1 cellular context compared by ENCODE assay signal in the genomic region with DNA sequence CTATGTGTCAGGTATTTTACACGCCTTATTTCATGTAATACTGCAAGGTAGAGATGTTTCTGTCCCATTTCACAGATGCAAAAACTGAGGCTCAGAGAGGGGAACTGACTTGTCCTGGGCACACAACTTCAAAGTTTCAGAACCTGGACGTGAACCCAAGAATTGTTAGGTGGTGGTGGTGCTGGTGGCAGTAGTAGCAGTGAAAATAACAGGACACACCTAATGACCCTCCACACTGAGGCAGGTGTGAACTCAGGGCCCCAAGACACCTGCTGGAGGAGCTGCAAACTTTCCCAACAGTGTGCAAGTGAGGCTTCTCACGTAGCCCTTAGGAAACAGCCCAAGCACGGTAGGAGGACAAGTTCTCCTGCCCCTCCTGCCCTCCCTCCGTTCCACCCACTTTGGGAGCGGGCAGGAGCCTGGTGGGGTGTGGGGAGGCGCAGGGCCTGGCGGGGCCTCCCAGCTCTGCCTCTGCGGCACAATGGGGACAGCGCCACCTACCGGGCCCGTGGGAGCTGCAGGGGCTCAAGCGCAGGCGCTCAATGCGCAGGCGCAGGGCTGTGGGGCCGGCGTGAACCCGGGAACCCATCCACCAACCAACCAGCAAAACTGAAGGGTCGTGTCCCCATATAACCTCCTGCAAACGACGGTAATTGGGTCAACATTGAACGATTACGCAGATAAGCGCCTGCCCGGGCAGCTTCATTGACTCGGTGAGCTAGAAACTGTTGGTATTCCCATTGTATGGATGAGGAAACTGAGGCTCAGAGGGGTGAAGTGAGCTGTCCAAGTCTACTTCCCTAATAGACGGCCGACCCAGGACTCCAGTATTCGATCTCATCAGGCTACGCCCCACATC.
TF ChIP-seq lines count a peak whose summit lies in the region.

No MANE protein-coding gene starts in this region.

TF ChIP-seq in K562, 482 proteins besides CTCF, POLR2A, EP300 and RAD21 (continued from another document and continues in another):
- TF ChIP-seq, protein P1, sequence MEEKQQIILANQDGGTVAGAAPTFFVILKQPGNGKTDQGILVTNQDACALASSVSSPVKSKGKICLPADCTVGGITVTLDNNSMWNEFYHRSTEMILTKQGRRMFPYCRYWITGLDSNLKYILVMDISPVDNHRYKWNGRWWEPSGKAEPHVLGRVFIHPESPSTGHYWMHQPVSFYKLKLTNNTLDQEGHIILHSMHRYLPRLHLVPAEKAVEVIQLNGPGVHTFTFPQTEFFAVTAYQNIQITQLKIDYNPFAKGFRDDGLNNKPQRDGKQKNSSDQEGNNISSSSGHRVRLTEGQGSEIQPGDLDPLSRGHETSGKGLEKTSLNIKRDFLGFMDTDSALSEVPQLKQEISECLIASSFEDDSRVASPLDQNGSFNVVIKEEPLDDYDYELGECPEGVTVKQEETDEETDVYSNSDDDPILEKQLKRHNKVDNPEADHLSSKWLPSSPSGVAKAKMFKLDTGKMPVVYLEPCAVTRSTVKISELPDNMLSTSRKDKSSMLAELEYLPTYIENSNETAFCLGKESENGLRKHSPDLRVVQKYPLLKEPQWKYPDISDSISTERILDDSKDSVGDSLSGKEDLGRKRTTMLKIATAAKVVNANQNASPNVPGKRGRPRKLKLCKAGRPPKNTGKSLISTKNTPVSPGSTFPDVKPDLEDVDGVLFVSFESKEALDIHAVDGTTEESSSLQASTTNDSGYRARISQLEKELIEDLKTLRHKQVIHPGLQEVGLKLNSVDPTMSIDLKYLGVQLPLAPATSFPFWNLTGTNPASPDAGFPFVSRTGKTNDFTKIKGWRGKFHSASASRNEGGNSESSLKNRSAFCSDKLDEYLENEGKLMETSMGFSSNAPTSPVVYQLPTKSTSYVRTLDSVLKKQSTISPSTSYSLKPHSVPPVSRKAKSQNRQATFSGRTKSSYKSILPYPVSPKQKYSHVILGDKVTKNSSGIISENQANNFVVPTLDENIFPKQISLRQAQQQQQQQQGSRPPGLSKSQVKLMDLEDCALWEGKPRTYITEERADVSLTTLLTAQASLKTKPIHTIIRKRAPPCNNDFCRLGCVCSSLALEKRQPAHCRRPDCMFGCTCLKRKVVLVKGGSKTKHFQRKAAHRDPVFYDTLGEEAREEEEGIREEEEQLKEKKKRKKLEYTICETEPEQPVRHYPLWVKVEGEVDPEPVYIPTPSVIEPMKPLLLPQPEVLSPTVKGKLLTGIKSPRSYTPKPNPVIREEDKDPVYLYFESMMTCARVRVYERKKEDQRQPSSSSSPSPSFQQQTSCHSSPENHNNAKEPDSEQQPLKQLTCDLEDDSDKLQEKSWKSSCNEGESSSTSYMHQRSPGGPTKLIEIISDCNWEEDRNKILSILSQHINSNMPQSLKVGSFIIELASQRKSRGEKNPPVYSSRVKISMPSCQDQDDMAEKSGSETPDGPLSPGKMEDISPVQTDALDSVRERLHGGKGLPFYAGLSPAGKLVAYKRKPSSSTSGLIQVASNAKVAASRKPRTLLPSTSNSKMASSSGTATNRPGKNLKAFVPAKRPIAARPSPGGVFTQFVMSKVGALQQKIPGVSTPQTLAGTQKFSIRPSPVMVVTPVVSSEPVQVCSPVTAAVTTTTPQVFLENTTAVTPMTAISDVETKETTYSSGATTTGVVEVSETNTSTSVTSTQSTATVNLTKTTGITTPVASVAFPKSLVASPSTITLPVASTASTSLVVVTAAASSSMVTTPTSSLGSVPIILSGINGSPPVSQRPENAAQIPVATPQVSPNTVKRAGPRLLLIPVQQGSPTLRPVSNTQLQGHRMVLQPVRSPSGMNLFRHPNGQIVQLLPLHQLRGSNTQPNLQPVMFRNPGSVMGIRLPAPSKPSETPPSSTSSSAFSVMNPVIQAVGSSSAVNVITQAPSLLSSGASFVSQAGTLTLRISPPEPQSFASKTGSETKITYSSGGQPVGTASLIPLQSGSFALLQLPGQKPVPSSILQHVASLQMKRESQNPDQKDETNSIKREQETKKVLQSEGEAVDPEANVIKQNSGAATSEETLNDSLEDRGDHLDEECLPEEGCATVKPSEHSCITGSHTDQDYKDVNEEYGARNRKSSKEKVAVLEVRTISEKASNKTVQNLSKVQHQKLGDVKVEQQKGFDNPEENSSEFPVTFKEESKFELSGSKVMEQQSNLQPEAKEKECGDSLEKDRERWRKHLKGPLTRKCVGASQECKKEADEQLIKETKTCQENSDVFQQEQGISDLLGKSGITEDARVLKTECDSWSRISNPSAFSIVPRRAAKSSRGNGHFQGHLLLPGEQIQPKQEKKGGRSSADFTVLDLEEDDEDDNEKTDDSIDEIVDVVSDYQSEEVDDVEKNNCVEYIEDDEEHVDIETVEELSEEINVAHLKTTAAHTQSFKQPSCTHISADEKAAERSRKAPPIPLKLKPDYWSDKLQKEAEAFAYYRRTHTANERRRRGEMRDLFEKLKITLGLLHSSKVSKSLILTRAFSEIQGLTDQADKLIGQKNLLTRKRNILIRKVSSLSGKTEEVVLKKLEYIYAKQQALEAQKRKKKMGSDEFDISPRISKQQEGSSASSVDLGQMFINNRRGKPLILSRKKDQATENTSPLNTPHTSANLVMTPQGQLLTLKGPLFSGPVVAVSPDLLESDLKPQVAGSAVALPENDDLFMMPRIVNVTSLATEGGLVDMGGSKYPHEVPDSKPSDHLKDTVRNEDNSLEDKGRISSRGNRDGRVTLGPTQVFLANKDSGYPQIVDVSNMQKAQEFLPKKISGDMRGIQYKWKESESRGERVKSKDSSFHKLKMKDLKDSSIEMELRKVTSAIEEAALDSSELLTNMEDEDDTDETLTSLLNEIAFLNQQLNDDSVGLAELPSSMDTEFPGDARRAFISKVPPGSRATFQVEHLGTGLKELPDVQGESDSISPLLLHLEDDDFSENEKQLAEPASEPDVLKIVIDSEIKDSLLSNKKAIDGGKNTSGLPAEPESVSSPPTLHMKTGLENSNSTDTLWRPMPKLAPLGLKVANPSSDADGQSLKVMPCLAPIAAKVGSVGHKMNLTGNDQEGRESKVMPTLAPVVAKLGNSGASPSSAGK (IDR thresholded peaks at IDR 0.05): no peak
- no peak for TF ChIP-seq PCBP1 (IDR thresholded peaks at IDR 0.05; ENCODE audit: low read depth, low read length, poor library complexity, severe bottlenecking)
- peak; percentile 56 for TF ChIP-seq SMC3 (conservative IDR thresholded peaks at IDR 0.05; ENCODE audit: insufficient read depth, low read depth, low read length)
- TF ChIP-seq ZNF507 (tag; conservative IDR thresholded peaks at IDR 0.05): no peak
- TF ChIP-seq RBM22 (IDR thresholded peaks at IDR 0.05; ENCODE audit: low read depth, low read length, poor library complexity, severe bottlenecking): no peak
- TF ChIP-seq ZFPM2 (CRISPR knock-in tag; IDR thresholded peaks at IDR 0.05): no peak
- TF ChIP-seq NRF1 (conservative IDR thresholded peaks at IDR 0.05 in 1 of 2, IDR thresholded peaks at IDR 0.05 in 1 of 2): peak; percentile 97
- TF ChIP-seq CTBP1 (IDR thresholded peaks at IDR 0.05; ENCODE audit: borderline replicate concordance): no peak
- TF ChIP-seq MTA2 (IDR thresholded peaks at IDR 0.05; ENCODE audit: low read depth): no peak
- TF ChIP-seq KLF1 (tag; IDR thresholded peaks at IDR 0.05): no peak
- no peak for TF ChIP-seq BDP1 (IDR thresholded peaks at IDR 0.05; ENCODE audit: insufficient read depth, insufficient read length)
- TF ChIP-seq ZNF431 (CRISPR knock-in tag; IDR thresholded peaks at IDR 0.05): no peak
- no peak for TF ChIP-seq ZNF699 (CRISPR knock-in tag; IDR thresholded peaks at IDR 0.05; ENCODE audit: insufficient replicate concordance)
- no peak for TF ChIP-seq ZNF3 (CRISPR knock-in tag; IDR thresholded peaks at IDR 0.05)
- 0 out of 2 replicates have a peak, but pooled peaks have one; percentile 12 for TF ChIP-seq HCFC1 (IDR thresholded peaks at IDR 0.05; ENCODE audit: low read depth, low read length)
- TF ChIP-seq HMGN3 (IDR thresholded peaks at IDR 0.05; ENCODE audit: borderline replicate concordance, extremely low read depth, insufficient read length, low read depth, low read length): peak; percentile 48
- TF ChIP-seq, protein P2, sequence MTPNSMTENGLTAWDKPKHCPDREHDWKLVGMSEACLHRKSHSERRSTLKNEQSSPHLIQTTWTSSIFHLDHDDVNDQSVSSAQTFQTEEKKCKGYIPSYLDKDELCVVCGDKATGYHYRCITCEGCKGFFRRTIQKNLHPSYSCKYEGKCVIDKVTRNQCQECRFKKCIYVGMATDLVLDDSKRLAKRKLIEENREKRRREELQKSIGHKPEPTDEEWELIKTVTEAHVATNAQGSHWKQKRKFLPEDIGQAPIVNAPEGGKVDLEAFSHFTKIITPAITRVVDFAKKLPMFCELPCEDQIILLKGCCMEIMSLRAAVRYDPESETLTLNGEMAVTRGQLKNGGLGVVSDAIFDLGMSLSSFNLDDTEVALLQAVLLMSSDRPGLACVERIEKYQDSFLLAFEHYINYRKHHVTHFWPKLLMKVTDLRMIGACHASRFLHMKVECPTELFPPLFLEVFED (CRISPR knock-in tag; conservative IDR thresholded peaks at IDR 0.05): no peak
- TF ChIP-seq HDAC2 (IDR thresholded peaks at IDR 0.05): peak; percentile 93
- no peak for TF ChIP-seq ZNF778 (CRISPR knock-in tag; IDR thresholded peaks at IDR 0.05)
- no peak for TF ChIP-seq ZNF589 (CRISPR knock-in tag; IDR thresholded peaks at IDR 0.05; ENCODE audit: low read depth)
- TF ChIP-seq ARID2 (IDR thresholded peaks at IDR 0.05): no peak
- TF ChIP-seq, protein P3, sequence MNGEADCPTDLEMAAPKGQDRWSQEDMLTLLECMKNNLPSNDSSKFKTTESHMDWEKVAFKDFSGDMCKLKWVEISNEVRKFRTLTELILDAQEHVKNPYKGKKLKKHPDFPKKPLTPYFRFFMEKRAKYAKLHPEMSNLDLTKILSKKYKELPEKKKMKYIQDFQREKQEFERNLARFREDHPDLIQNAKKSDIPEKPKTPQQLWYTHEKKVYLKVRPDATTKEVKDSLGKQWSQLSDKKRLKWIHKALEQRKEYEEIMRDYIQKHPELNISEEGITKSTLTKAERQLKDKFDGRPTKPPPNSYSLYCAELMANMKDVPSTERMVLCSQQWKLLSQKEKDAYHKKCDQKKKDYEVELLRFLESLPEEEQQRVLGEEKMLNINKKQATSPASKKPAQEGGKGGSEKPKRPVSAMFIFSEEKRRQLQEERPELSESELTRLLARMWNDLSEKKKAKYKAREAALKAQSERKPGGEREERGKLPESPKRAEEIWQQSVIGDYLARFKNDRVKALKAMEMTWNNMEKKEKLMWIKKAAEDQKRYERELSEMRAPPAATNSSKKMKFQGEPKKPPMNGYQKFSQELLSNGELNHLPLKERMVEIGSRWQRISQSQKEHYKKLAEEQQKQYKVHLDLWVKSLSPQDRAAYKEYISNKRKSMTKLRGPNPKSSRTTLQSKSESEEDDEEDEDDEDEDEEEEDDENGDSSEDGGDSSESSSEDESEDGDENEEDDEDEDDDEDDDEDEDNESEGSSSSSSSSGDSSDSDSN (IDR thresholded peaks at IDR 0.05; ENCODE audit: borderline replicate concordance in 1 of 2, low read depth in 2 of 2, low read length in 2 of 2): no peak
- TF ChIP-seq ESRRB (CRISPR knock-in tag; IDR thresholded peaks at IDR 0.05; ENCODE audit: borderline replicate concordance): no peak
- TF ChIP-seq, protein P4, sequence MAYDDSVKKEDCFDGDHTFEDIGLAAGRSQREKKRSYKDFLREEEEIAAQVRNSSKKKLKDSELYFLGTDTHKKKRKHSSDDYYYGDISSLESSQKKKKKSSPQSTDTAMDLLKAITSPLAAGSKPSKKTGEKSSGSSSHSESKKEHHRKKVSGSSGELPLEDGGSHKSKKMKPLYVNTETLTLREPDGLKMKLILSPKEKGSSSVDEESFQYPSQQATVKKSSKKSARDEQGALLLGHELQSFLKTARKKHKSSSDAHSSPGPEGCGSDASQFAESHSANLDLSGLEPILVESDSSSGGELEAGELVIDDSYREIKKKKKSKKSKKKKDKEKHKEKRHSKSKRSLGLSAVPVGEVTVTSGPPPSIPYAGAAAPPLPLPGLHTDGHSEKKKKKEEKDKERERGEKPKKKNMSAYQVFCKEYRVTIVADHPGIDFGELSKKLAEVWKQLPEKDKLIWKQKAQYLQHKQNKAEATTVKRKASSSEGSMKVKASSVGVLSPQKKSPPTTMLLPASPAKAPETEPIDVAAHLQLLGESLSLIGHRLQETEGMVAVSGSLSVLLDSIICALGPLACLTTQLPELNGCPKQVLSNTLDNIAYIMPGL (CRISPR knock-in tag; IDR thresholded peaks at IDR 0.05): no peak
- peak; percentile 94 for TF ChIP-seq RB1 (IDR thresholded peaks at IDR 0.05; ENCODE audit: low read depth)
- no peak for TF ChIP-seq MED1 (CRISPR knock-in tag; IDR thresholded peaks at IDR 0.05; ENCODE audit: borderline replicate concordance)
- TF ChIP-seq KDM2B (CRISPR knock-in tag; IDR thresholded peaks at IDR 0.05): no peak
- no peak for TF ChIP-seq ATF1 (CRISPR knock-in tag; IDR thresholded peaks at IDR 0.05)
- peak; percentile 20; the same call in 1 of the 2 replicates for TF ChIP-seq ATF1 (tag; IDR thresholded peaks at IDR 0.05)
- peak; percentile 44; the same call in 1 of the 2 replicates for TF ChIP-seq ZFX (CRISPR knock-in tag; IDR thresholded peaks at IDR 0.05)
- peak; percentile 97 for TF ChIP-seq CHD4 (IDR thresholded peaks at IDR 0.05; ENCODE audit: insufficient read depth, insufficient replicate concordance, low read depth, low read length, poor library complexity, severe bottlenecking)
- no peak for TF ChIP-seq TAF1 (IDR thresholded peaks at IDR 0.05; ENCODE audit: control insufficient read depth, extremely low read depth, insufficient read depth, low read length, severe bottlenecking)
- TF ChIP-seq FUS (optimal IDR thresholded peaks at IDR 0.05; ENCODE audit: low read depth, low read length): no peak
- no peak for TF ChIP-seq ZNF253 (CRISPR knock-in tag; conservative IDR thresholded peaks at IDR 0.05)
- TF ChIP-seq ZNF830 (CRISPR knock-in tag; IDR thresholded peaks at IDR 0.05): no peak
- TF ChIP-seq POU5F1 (IDR thresholded peaks at IDR 0.05; ENCODE audit: borderline replicate concordance, low read depth, low read length, partially characterized antibody): no peak
- TF ChIP-seq SMARCA5 (IDR thresholded peaks at IDR 0.05): peak; percentile 94
- TF ChIP-seq HDGF (IDR thresholded peaks at IDR 0.05): peak; percentile 48; the same call in 1 of the 2 replicates
- no peak for TF ChIP-seq ZNF444 (CRISPR knock-in tag; IDR thresholded peaks at IDR 0.05)
- TF ChIP-seq, protein P5, sequence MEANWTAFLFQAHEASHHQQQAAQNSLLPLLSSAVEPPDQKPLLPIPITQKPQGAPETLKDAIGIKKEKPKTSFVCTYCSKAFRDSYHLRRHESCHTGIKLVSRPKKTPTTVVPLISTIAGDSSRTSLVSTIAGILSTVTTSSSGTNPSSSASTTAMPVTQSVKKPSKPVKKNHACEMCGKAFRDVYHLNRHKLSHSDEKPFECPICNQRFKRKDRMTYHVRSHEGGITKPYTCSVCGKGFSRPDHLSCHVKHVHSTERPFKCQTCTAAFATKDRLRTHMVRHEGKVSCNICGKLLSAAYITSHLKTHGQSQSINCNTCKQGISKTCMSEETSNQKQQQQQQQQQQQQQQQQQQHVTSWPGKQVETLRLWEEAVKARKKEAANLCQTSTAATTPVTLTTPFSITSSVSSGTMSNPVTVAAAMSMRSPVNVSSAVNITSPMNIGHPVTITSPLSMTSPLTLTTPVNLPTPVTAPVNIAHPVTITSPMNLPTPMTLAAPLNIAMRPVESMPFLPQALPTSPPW (CRISPR knock-in tag; IDR thresholded peaks at IDR 0.05): peak; percentile 63
- TF ChIP-seq ZNF316 (IDR thresholded peaks at IDR 0.05): no peak
- TF ChIP-seq JUNB (CRISPR knock-in tag; conservative IDR thresholded peaks at IDR 0.05): no peak
